ENCODE assay signal across 8 cellular contexts in genomic region chr11:75492181-75492820, GRCh38. TPM values are rescaled to one million over a fixed set of nuclear protein-coding genes. Genes with fewer than 3 reads are reported as not detected.
DNase-seq lines count a peak whose midpoint lies in the region; ATAC-seq and TF ChIP-seq lines count a peak whose summit lies in the region.

No MANE protein-coding gene starts in this region.

- peak overlapping the region; percentile 70 for H3K4me3 Mint-ChIP-seq in stimulated activated effector memory CD8-positive, alpha-beta T cell treated with anti-CD3 and anti-CD28 coated beads, Interleukin-12 subunit alpha, Interleukin-12 subunit beta, amount 100 ng/mL, for 72 hours

- DNase-seq in activated CD4-positive, alpha-beta T cell treated with anti-CD3 and anti-CD28 coated beads for 4 hours = peak; percentile 62 to 68
- DNase-seq in foreskin keratinocyte (peak; percentile 14 to 45), OCI-M2 (lab: John Stamatoyannopoulos, UW; ENCODE audit: unreplicated experiment) (no peak), Right ventricle myocardium inferior (ENCODE audit: missing footprints) (no peak), epidermal melanocyte (ENCODE audit: insufficient read length, low spot score) (no peak)
- DNase-seq in stimulated activated effector memory CD8-positive, alpha-beta T cell treated with anti-CD3 and anti-CD28 coated beads, Interleukin-12 subunit alpha, Interleukin-12 subunit beta, amount 100 ng/mL, for 72 hours (ENCODE audit: low spot score in 2 of 2) = peak; percentile 26 to 70

- H3K9me3 Mint-ChIP-seq in stimulated activated effector memory CD8-positive, alpha-beta T cell treated with anti-CD3 and anti-CD28 coated beads, Interleukin-12 subunit alpha, Interleukin-12 subunit beta, amount 100 ng/mL, for 72 hours = no peaks in the 10 kb centered on the region

- H3K27ac Mint-ChIP-seq in stimulated activated effector memory CD8-positive, alpha-beta T cell treated with anti-CD3 and anti-CD28 coated beads, Interleukin-12 subunit alpha, Interleukin-12 subunit beta, amount 100 ng/mL, for 72 hours = peak overlapping the region; percentile 94

- H3K4me1 Mint-ChIP-seq in stimulated activated effector memory CD8-positive, alpha-beta T cell treated with anti-CD3 and anti-CD28 coated beads, Interleukin-12 subunit alpha, Interleukin-12 subunit beta, amount 100 ng/mL, for 72 hours = peaks cover 23% of the 10 kb centered on the region

- intact Hi-C loops in Right ventricle myocardium inferior (cut with DNase I) = no loop called here

- no peak for TF ChIP-seq EP300 in Ishikawa (IDR thresholded peaks at IDR 0.05; ENCODE audit: borderline replicate concordance)

- TF ChIP-seq RAD21 in Ishikawa (IDR thresholded peaks at IDR 0.05; ENCODE audit: low read depth) = no peak

- H3K36me3 Mint-ChIP-seq in stimulated activated effector memory CD8-positive, alpha-beta T cell treated with anti-CD3 and anti-CD28 coated beads, Interleukin-12 subunit alpha, Interleukin-12 subunit beta, amount 100 ng/mL, for 72 hours = no peaks in the 10 kb centered on the region

- no peak for TF ChIP-seq CTCF in foreskin keratinocyte (conservative IDR thresholded peaks at IDR 0.05)

- H3K4me1 ChIP-seq in foreskin keratinocyte = peaks cover 7% of the 10 kb centered on the region

- no peak overlapping the region for H3K27ac ChIP-seq in foreskin keratinocyte

- ATAC-seq in GM18498 (IDR thresholded peaks at IDR 0.05; ENCODE audit: unreplicated experiment) (peak; percentile 53), foreskin keratinocyte (peak; percentile 72), Right ventricle myocardium inferior (no peak)
- ATAC-seq in stimulated activated effector memory CD8-positive, alpha-beta T cell treated with anti-CD3 and anti-CD28 coated beads, Interleukin-12 subunit alpha, Interleukin-12 subunit beta, amount 100 ng/mL, for 72 hours = peak; percentile 91

- no peaks in the 10 kb centered on the region for H3K27me3 ChIP-seq in foreskin keratinocyte

TF ChIP-seq in Ishikawa, 13 proteins besides CTCF, POLR2A, EP300 and RAD21:
- peak; percentile 77; the same call in 1 of the 2 replicates for TF ChIP-seq ZBTB7A (IDR thresholded peaks at IDR 0.05; ENCODE audit: low read depth)
- no peak for TF ChIP-seq FOXM1 (IDR thresholded peaks at IDR 0.05; ENCODE audit: borderline replicate concordance, low read depth)
- TF ChIP-seq TAF1 (IDR thresholded peaks at IDR 0.05; ENCODE audit: low read depth) = peak; percentile 33; the same call in 1 of the 2 replicates
- TF ChIP-seq USF1 (IDR thresholded peaks at IDR 0.05) = 0 out of 2 replicates have a peak, but pooled peaks have one; percentile 5
- no peak for TF ChIP-seq CREB1 (IDR thresholded peaks at IDR 0.05; ENCODE audit: low read depth)
TF ChIP-seq in Ishikawa: peak in this region for 3.

RNA-seq across cellular contexts. Expression of gene GDPD5, which starts 33.4 kb away (rescaled TPM):
- total RNA-seq in foreskin keratinocyte = 6.4 and 11.1 TPM in 2 replicates
- polyA plus RNA-seq in foreskin keratinocyte = 5.1 and 8.5 TPM in 2 replicates
- total RNA-seq in Right ventricle myocardium inferior = 7.7 TPM

RNA-seq across cellular contexts. Expression of gene KLHL35, which starts 59.3 kb away (rescaled TPM):
- total RNA-seq in foreskin keratinocyte (0.25 and 0.95 TPM in 2 replicates), Right ventricle myocardium inferior (0.68 TPM)
- 0.23 and 1.2 TPM in 2 replicates for polyA plus RNA-seq in foreskin keratinocyte

Comparison
In these comparisons a context has a peak if more than half of its experiments do, and no peak if none do; other contexts are left out.
1. DNase-seq: peak in activated CD4-positive, alpha-beta T cell treated with anti-CD3 and anti-CD28 coated beads for 4 hours (2 of 2), foreskin keratinocyte (2 of 2) and stimulated activated effector memory CD8-positive, alpha-beta T cell treated with anti-CD3 and anti-CD28 coated beads, Interleukin-12 subunit alpha, Interleukin-12 subunit beta, amount 100 ng/mL, for 72 hours (2 of 2); none in OCI-M2 (single experiment), Right ventricle myocardium inferior (single experiment) and epidermal melanocyte (single experiment).